ENCODE assay signal across 9 cellular contexts in the genomic region with DNA sequence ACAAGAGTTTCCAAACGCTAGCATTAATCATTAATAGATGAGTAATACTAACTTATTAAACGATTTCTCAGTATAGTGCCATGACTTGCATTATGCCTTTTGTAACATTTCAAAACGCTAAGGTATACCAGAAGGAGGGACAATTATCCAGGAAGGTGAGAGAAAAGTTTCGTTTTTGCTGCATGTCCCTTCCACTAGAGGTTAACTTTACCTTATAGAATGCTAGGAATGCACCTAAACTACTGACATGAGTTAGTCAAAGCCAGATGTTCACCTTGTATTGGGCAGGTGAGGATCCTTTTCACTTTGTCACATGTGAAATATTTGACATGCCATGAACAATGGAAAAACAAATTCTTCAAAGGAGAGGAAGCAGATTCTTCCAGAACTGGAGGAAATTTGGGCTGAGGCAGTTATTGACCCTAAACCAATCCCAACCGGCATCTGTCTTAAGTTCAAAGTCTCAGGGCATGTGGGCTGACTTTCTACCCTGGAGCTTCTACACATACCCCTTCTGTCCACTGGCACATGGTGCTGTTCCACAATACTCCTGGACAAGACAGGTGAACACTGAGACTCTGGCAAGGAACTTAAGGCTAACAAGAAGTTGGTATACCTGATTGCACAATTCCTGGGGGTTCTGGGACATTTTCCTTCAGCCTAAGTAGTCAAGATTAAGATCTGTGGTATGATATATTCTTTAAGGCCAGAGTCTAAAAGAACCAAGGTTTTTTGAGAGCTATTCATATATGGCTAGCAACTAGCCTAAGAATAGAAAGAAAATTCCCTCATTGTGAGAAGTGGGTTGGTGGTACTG. TPM values are rescaled to one million over a fixed set of nuclear protein-coding genes. Genes with fewer than 3 reads are reported as not detected.
A peak's percentile ranks its signal among the peaks of the same experiment; 100 is the strongest.
DNase-seq lines count a peak whose midpoint lies in the region; ATAC-seq, FAIRE-seq and TF ChIP-seq lines count a peak whose summit lies in the region.
"Had no signal": no experiment of that assay in that cellular context is flagged by ENCODE, and none has a peak within 500 bp of the region (broad histone marks: within the 10 kb centered on the region; RNA-seq: fewer than 3 reads in every experiment).

No MANE protein-coding gene starts in this region.

- H3K14ac ChIP-seq in mesenchymal stem cell (ENCODE audit: low read length in 2 of 2): no peak overlapping the region

- TF ChIP-seq CTCF in cardiac muscle cell (IDR thresholded peaks at IDR 0.05; ENCODE audit: low read depth, low read length): no peak
- TF ChIP-seq CTCF in bronchial epithelial cell (IDR thresholded peaks at IDR 0.05; ENCODE audit: insufficient read depth, low read length, severe bottlenecking): no peak
- no peak for TF ChIP-seq CTCF in tibial nerve (IDR thresholded peaks at IDR 0.05)
- TF ChIP-seq CTCF in GM10248 (IDR thresholded peaks at IDR 0.05; ENCODE audit: control extremely low read depth, extremely low read depth, low read depth, missing control alignments): no peak

- no peak overlapping the region for H2AK5ac ChIP-seq in mesenchymal stem cell (ENCODE audit: low read length, severe bottlenecking)

- H3K18ac ChIP-seq in mesenchymal stem cell (ENCODE audit: low read depth in 1 of 2, low read length in 2 of 2): no peak overlapping the region

- POLR2A ChIA-PET in GM10248 (lab: Yijun Ruan, JAX): interaction anchor here (0.5 kb wide), 1 partner anchor 18 kb away, joined by 4 read pairs; no protein-coding TSS in a partner anchor

- H3K23ac ChIP-seq in mesenchymal stem cell (ENCODE audit: low read length in 2 of 2): no peak overlapping the region

- no peak overlapping the region for H2BK5ac ChIP-seq in mesenchymal stem cell (ENCODE audit: low read depth, low read length, poor library complexity, severe bottlenecking)

- no peak overlapping the region for H4K8ac ChIP-seq in mesenchymal stem cell (ENCODE audit: low read length)

- H2BK15ac ChIP-seq in mesenchymal stem cell (ENCODE audit: low read depth, poor library complexity, severe bottlenecking): no peak overlapping the region

- no peak overlapping the region for H2AFZ ChIP-seq in mesenchymal stem cell (ENCODE audit: low read depth, low read length)

- no peak for TF ChIP-seq EP300 in tibial nerve (IDR thresholded peaks at IDR 0.05)

- H3K27me3 ChIP-seq in cardiac muscle cell (peaks cover 8% of the 10 kb centered on the region), bronchial epithelial cell (ENCODE audit: control insufficient read depth, insufficient read depth, low read length) (no peaks in the 10 kb centered on the region), mesenchymal stem cell (ENCODE audit: control insufficient read depth in 1 of 2, insufficient read depth in 1 of 2, low read length in 2 of 2) (peaks cover 12 to 13% of the 10 kb centered on the region in 2 experiments), tibial nerve (peaks cover 0 to 21% of the 10 kb centered on the region in 2 donors)

- H3K4me1 ChIP-seq in cardiac muscle cell (ENCODE audit: low read depth) (peaks cover 36% of the 10 kb centered on the region), mesenchymal stem cell (ENCODE audit: control insufficient read depth, insufficient read depth, low read depth, low read length) (peaks cover 8% of the 10 kb centered on the region), tibial nerve (peaks cover 0 to 35% (median 8%) of the 10 kb centered on the region in 4 donors)
- H3K4me1 ChIP-seq: colonic mucosa had no signal

- no peak overlapping the region for H3K4ac ChIP-seq in mesenchymal stem cell (ENCODE audit: low read depth in 1 of 2, low read length in 2 of 2)

- 61% methylated on average over 3 of the region's 5 CpGs for WGBS in mesenchymal stem cell
- 59 to 67% methylated on average over 5 of the region's 5 CpGs for WGBS in tibial nerve, 2 donors

- H3K9me3 ChIP-seq in cardiac muscle cell (ENCODE audit: low read depth) (no peaks in the 10 kb centered on the region), mesenchymal stem cell (ENCODE audit: control insufficient read depth, low read length) (no peaks in the 10 kb centered on the region), tibial nerve (no peaks in the 10 kb centered on the region)
- H3K9me3 ChIP-seq: colonic mucosa had no signal

- no peak overlapping the region for H4K91ac ChIP-seq in mesenchymal stem cell (ENCODE audit: low read length)

- H2BK120ac ChIP-seq in mesenchymal stem cell (ENCODE audit: low read depth, low read length): no peak overlapping the region

- no peak overlapping the region for H2BK12ac ChIP-seq in mesenchymal stem cell (ENCODE audit: low read length in 2 of 2)

- H3K36me3 ChIP-seq in cardiac muscle cell (no peaks in the 10 kb centered on the region), bronchial epithelial cell (ENCODE audit: control insufficient read depth, insufficient read depth, low read length) (no peaks in the 10 kb centered on the region), mesenchymal stem cell (ENCODE audit: control insufficient read depth in 1 of 2, insufficient read depth in 2 of 2, low read depth in 1 of 2, low read length in 2 of 2) (no peaks in the 10 kb centered on the region), tibial nerve (no peaks in the 10 kb centered on the region)
- H3K36me3 ChIP-seq: colonic mucosa had no signal

- H3K4me2 ChIP-seq in mesenchymal stem cell (ENCODE audit: low read length, poor library complexity, severe bottlenecking): peak overlapping the region; percentile 77

- H3K4me3 ChIP-seq in cardiac muscle cell (peak overlapping the region; percentile 59), bronchial epithelial cell (ENCODE audit: low read depth, low read length) (peak overlapping the region; percentile 80), mesenchymal stem cell (ENCODE audit: insufficient read depth in 1 of 2, low read depth in 1 of 2, low read length in 2 of 2) (peak overlapping the region in 1 of 2 experiments; percentile 78), tibial nerve (peak overlapping the region in 3 of 4 donors; percentile 38 to 61 (median 53))

- H3K27ac ChIP-seq in cardiac muscle cell: peak overlapping the region; percentile 92
- peak overlapping the region; percentile 83 for H3K27ac ChIP-seq in mesenchymal stem cell (ENCODE audit: low read length, poor library complexity, severe bottlenecking)
- H3K27ac ChIP-seq in tibial nerve: peak overlapping the region in 2 of 4 donors; percentile 74 to 78
- H3K27ac ChIP-seq: colonic mucosa had no signal

- intact Hi-C loops in Right ventricle myocardium superior (cut with DNase I): loop anchor here (10.0 kb wide), 1 partner anchor 59 kb away; no protein-coding TSS in a partner anchor

- peak overlapping the region; percentile 77 for H3K9ac ChIP-seq in mesenchymal stem cell (ENCODE audit: low read length)

- CTCF ChIA-PET in GM10248 (lab: Yijun Ruan, JAX): interaction anchor here (1.3 to 1.7 kb wide), 3 partner anchors 14 to 104 kb away, joined by 3 to 4 read pairs (median 3); no protein-coding TSS in a partner anchor

- DNase-seq in cardiac muscle cell (ENCODE audit: low read depth in 1 of 2, low spot score in 1 of 2) (no peak), Right ventricle myocardium superior (no peak), bronchial epithelial cell (ENCODE audit: low read depth) (peak; percentile 2), mesenchymal stem cell (no peak), tibial nerve (ENCODE audit: low spot score in 2 of 2) (no peak), HPDE6-E6E7 (ENCODE audit: extremely low spot score) (no peak), GM10248 (ENCODE audit: extremely low spot score) (no peak)
- DNase-seq in activated CD4-positive, CD25-positive, alpha-beta regulatory T cell treated with anti-CD3 and anti-CD28 coated beads, Interleukin-2, amount 50 U/mL, for 72 hours: no peak

- TF ChIP-seq POLR2A in tibial nerve (IDR thresholded peaks at IDR 0.05): no peak

- no peak for FAIRE-seq in bronchial epithelial cell (lab: Jason Lieb, UNC)

- ATAC-seq in Right ventricle myocardium superior (ENCODE audit: poor library complexity): no peak

- H3K79me1 ChIP-seq in mesenchymal stem cell (replicated peaks; ENCODE audit: low read length, poor library complexity, severe bottlenecking): peaks cover 2% of the 10 kb centered on the region

RNA-seq across cellular contexts. Expression of gene VLDLR, which starts 2.5 kb away (rescaled TPM):
- total RNA-seq in cardiac muscle cell (34.1 and 36.1 TPM in 2 replicates), Right ventricle myocardium superior (121 TPM), bronchial epithelial cell (26.9 and 48.5 TPM in 2 replicates), tibial nerve (10 to 100 TPM in 3 of 4 donors, 1 to 10 TPM in 1; 9.0 to 14.0 (median 11.1) TPM)
- polyA plus RNA-seq in cardiac muscle cell: 40.9 and 41.2 TPM in 2 replicates
- 1.9 TPM for polyA plus RNA-seq in mesenchymal stem cell (2013, experiment 1 of 2)
- polyA plus RNA-seq in mesenchymal stem cell (2013, experiment 2 of 2): 2.2 TPM
